Comparison of ENCODE assay signal across 11 cellular contexts in genomic region chr16:81729451-81729850, GRCh38. TPM values are rescaled to one million over a fixed set of nuclear protein-coding genes. Genes with fewer than 3 reads are reported as not detected.
A peak's percentile ranks its signal among the peaks of the same experiment; 100 is the strongest.
DNase-seq lines count a peak whose midpoint lies in the region; ATAC-seq and TF ChIP-seq lines count a peak whose summit lies in the region.
"Had no signal": no experiment of that assay in that cellular context is flagged by ENCODE, and none has a peak within 500 bp of the region (broad histone marks: within the 10 kb centered on the region; RNA-seq: fewer than 3 reads in every experiment).

No MANE protein-coding gene starts in this region.

- H3K79me2 ChIP-seq in osteoblast (ENCODE audit: insufficient read depth, low read length), result no peaks in the 10 kb centered on the region
- H3K79me2 ChIP-seq: parathyroid adenoma had no signal

- TF ChIP-seq CTCF in choroid plexus epithelial cell (conservative IDR thresholded peaks at IDR 0.05; ENCODE audit: low read depth, low read length) (peak; percentile 28), neural crest cell (conservative IDR thresholded peaks at IDR 0.05) (peak; percentile 15), osteoblast (IDR thresholded peaks at IDR 0.05; ENCODE audit: extremely low read depth, low read depth, low read length) (no peak)

- H3K4me1 ChIP-seq in HUES48 (ENCODE audit: control insufficient read depth, insufficient read depth, low read length) (peaks cover 9% of the 10 kb centered on the region; the same call in 1 of the 2 replicates), osteoblast (ENCODE audit: insufficient read depth, low read length) (peaks cover 8% of the 10 kb centered on the region)
- peaks cover 13% of the 10 kb centered on the region for H3K4me1 ChIP-seq in effector memory CD4-positive, alpha-beta T cell (ENCODE audit: control insufficient read depth, insufficient read depth, low read length, poor library complexity, severe bottlenecking)
- H3K4me1 ChIP-seq: parathyroid adenoma had no signal

- peaks cover 16% of the 10 kb centered on the region for H3K4me1 Mint-ChIP-seq in neural crest cell

- peak overlapping the region; percentile 10 for H3K27ac ChIP-seq in HUES48 (ENCODE audit: low read depth, low read length)
- no peak overlapping the region for H3K27ac ChIP-seq in effector memory CD4-positive, alpha-beta T cell (ENCODE audit: insufficient read depth, low read length, poor library complexity, severe bottlenecking)
- no peak overlapping the region for H3K27ac ChIP-seq in osteoblast (ENCODE audit: low read depth, low read length)

- H4K20me1 ChIP-seq in osteoblast (ENCODE audit: insufficient read depth, low read length), result no peaks in the 10 kb centered on the region

- H3K27ac Mint-ChIP-seq in neural crest cell (ENCODE audit: unreplicated experiment), result no peak overlapping the region

- H3K4me3 ChIP-seq in HUES48 (ENCODE audit: low read depth, low read length) (no peak overlapping the region; the same call in 1 of the 2 replicates), choroid plexus epithelial cell (ENCODE audit: low read depth, low read length) (no peak overlapping the region), osteoblast (ENCODE audit: insufficient read depth, low read length) (no peak overlapping the region)
- no peak overlapping the region for H3K4me3 ChIP-seq in effector memory CD4-positive, alpha-beta T cell (ENCODE audit: insufficient read depth, low read depth, low read length, poor library complexity, severe bottlenecking)

- intact Hi-C loops in left cardiac atrium (cut with DNase I), result loop anchor here in 1 of 2 donors (10.0 kb wide), 1 partner anchor 365 kb away; no protein-coding TSS in a partner anchor

- peak overlapping the region; percentile 38 for H3K4me3 Mint-ChIP-seq in neural crest cell

- no peaks in the 10 kb centered on the region for H3K36me3 ChIP-seq in HUES48 (ENCODE audit: control insufficient read depth, insufficient read depth, low read length)
- no peaks in the 10 kb centered on the region for H3K36me3 ChIP-seq in effector memory CD4-positive, alpha-beta T cell (ENCODE audit: control insufficient read depth, insufficient read depth, low read length)
- H3K36me3 ChIP-seq in osteoblast (ENCODE audit: insufficient read depth, low read length), result no peaks in the 10 kb centered on the region

- no peak overlapping the region for H3K4me2 ChIP-seq in osteoblast (ENCODE audit: insufficient read depth, low read length)

- H3K9me3 ChIP-seq in HUES48 (ENCODE audit: control insufficient read depth, insufficient read depth, low read length), result no peaks in the 10 kb centered on the region
- H3K9me3 ChIP-seq in effector memory CD4-positive, alpha-beta T cell (ENCODE audit: control insufficient read depth, low read length), result no peaks in the 10 kb centered on the region
- H3K9me3 ChIP-seq in osteoblast (ENCODE audit: low read depth, low read length), result no peaks in the 10 kb centered on the region

- no peak overlapping the region for H2AFZ ChIP-seq in osteoblast (ENCODE audit: low read length)

- no peaks in the 10 kb centered on the region for H3K36me3 Mint-ChIP-seq in neural crest cell (ENCODE audit: low read depth)

- H3K27me3 ChIP-seq in HUES48 (ENCODE audit: control insufficient read depth, insufficient read depth, low read length) (no peaks in the 10 kb centered on the region), osteoblast (ENCODE audit: insufficient read depth, low read length) (peaks cover 15% of the 10 kb centered on the region)
- no peaks in the 10 kb centered on the region for H3K27me3 ChIP-seq in effector memory CD4-positive, alpha-beta T cell (replicated peaks; ENCODE audit: control insufficient read depth, insufficient read depth, low read length, poor library complexity, severe bottlenecking)

- no peak overlapping the region for H3K9ac ChIP-seq in HUES48 (ENCODE audit: low read depth, low read length)
- H3K9ac ChIP-seq: parathyroid adenoma had no signal

- H3K27me3 Mint-ChIP-seq in neural crest cell (ENCODE audit: low read depth), result peaks cover 3% of the 10 kb centered on the region

- no peak for ATAC-seq in left cardiac atrium

- H3K9me3 Mint-ChIP-seq in neural crest cell, result no peaks in the 10 kb centered on the region

- DNase-seq in NCI-H1436 (lab: John Stamatoyannopoulos, UW), result peak; percentile 29
- no peak for DNase-seq in NCI-H1436 treated with DMSO at 0.1 percent for 48 hours (lab: John Stamatoyannopoulos, UW)
- DNase-seq in choroid plexus epithelial cell (ENCODE audit: low read depth), result no peak
- DNase-seq in neural crest cell (ENCODE audit: low read depth, low spot score), result peak; percentile 30
- no peak for DNase-seq in effector memory CD4-positive, alpha-beta T cell
- DNase-seq in osteoblast (ENCODE audit: insufficient read length, low spot score, missing footprints), result no peak
- DNase-seq in left cardiac atrium, result no peak
- DNase-seq: GF-D8, NCI-H510A treated with DMSO at 0.1 percent for 48 hours had no signal

RNA-seq across cellular contexts. Expression of gene PLCG2, which starts 49.6 kb away (rescaled TPM):
- total RNA-seq in neural crest cell, result 0.93 and 1.7 TPM in 2 replicates
- total RNA-seq in osteoblast, result 0.59 and 1.1 TPM in 2 replicates
- total RNA-seq in left cardiac atrium, result 10 to 100 TPM; 14.1 to 16.0 TPM

Comparison
In these comparisons a context has a peak if more than half of its experiments do, and no peak if none do; other contexts are left out.
1. DNase-seq: peak in NCI-H1436 (single experiment) and neural crest cell (single experiment); none in NCI-H1436 treated with DMSO at 0.1 percent for 48 hours (single experiment), choroid plexus epithelial cell (single experiment), effector memory CD4-positive, alpha-beta T cell (0 of 3), osteoblast (single experiment) and left cardiac atrium (single experiment).